Comparison of ENCODE assay signal across 23 cellular contexts in the genomic region with DNA sequence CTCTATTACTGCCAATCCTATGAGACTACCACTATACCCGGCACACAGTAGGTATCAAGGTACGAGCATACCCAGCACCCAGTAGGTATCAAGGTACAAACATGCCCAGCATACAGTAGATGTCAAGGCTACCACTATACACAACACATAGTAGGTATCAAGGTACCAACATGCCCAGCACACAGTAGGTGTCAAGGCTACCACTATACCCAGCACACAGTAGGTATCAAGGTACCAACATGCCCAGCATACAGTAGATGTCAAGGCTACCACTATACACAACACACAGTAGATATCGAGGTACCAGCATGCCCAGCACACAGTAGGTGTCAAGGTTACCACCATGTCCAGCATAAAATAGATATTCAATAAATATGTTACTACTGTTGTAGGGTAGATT.
DNase-seq lines count a peak whose midpoint lies in the region; ATAC-seq, FAIRE-seq and TF ChIP-seq lines count a peak whose summit lies in the region.
"Had no signal": no experiment of that assay in that cellular context is flagged by ENCODE, and none has a peak within 500 bp of the region (broad histone marks: within the 10 kb centered on the region; RNA-seq: fewer than 3 reads in every experiment).

No MANE protein-coding gene starts in this region.

- no peak overlapping the region for H2AFZ ChIP-seq in K562 (ENCODE audit: low read depth, low read length)

- no TSS peak for BruUV-seq in K562 (replicated peaks; lab: Mats Ljungman, UMichigan)

- H4K20me1 ChIP-seq in K562 (replicated peaks; ENCODE audit: control insufficient read depth, insufficient read depth, low read length), result no peaks in the 10 kb centered on the region
- H4K20me1 ChIP-seq: BLaER1 had no signal

- H3K36me3 ChIP-seq in K562 (ENCODE audit: control insufficient read depth, insufficient read depth, low read length), result no peaks in the 10 kb centered on the region
- no peaks in the 10 kb centered on the region for H3K36me3 ChIP-seq in CD8-positive, alpha-beta memory T cell (ENCODE audit: insufficient read depth, low read length)
- H3K36me3 ChIP-seq: BE2C, BLaER1 had no signal

- H3K27ac Mint-ChIP-seq in stimulated activated naive CD8-positive, alpha-beta T cell treated with anti-CD3 and anti-CD28 coated beads, Interleukin-15, amount 100 ng/mL, for 72 hours, result no peak overlapping the region
- H3K27ac Mint-ChIP-seq in CD8-positive, alpha-beta memory T cell, result no peak overlapping the region
- H3K27ac Mint-ChIP-seq: CD14-positive monocyte; CD4-positive, alpha-beta memory T cell; CD4-positive, CD25-positive, alpha-beta regulatory T cell had no signal

- CTCF ChIA-PET in K562 (lab: Yijun Ruan, JAX; ENCODE audit: low intra/inter-chr PET ratio), result no interaction called here
- CTCF ChIA-PET in CD8-positive, alpha-beta memory T cell (lab: Charles Lee), result no interaction called here

- 0% methylated on average over 3 of the region's 3 CpGs for WGBS in K562 (ENCODE audit: insufficient coverage, low coverage, missing lambda C conversion rate)

- no peaks in the 10 kb centered on the region for H3K36me3 Mint-ChIP-seq in CD8-positive, alpha-beta memory T cell
- H3K36me3 Mint-ChIP-seq: CD14-positive monocyte; CD4-positive, alpha-beta memory T cell; CD4-positive, CD25-positive, alpha-beta regulatory T cell had no signal

- no peak for TF ChIP-seq EP300 in K562 (IDR thresholded peaks at IDR 0.05; ENCODE audit: low read length)

- no peak for TF ChIP-seq CTCF in K562 (IDR thresholded peaks at IDR 0.05 in 2 of 3, conservative IDR thresholded peaks at IDR 0.05 in 1 of 3; ENCODE audit: insufficient read depth in 2 of 3, low read depth in 1 of 3, low read length in 3 of 3)

- H3K9me1 ChIP-seq in K562 (ENCODE audit: control insufficient read depth, insufficient read depth, low read length), result no peaks in the 10 kb centered on the region

- H3K4me3 Mint-ChIP-seq in stimulated activated naive CD8-positive, alpha-beta T cell treated with anti-CD3 and anti-CD28 coated beads, Interleukin-15, amount 100 ng/mL, for 72 hours, result no peak overlapping the region
- H3K4me3 Mint-ChIP-seq in CD8-positive, alpha-beta memory T cell, result no peak overlapping the region
- H3K4me3 Mint-ChIP-seq: CD14-positive monocyte; CD4-positive, alpha-beta memory T cell; CD4-positive, CD25-positive, alpha-beta regulatory T cell had no signal

- H3K4me1 Mint-ChIP-seq in stimulated activated naive CD8-positive, alpha-beta T cell treated with anti-CD3 and anti-CD28 coated beads, Interleukin-15, amount 100 ng/mL, for 72 hours, result no peaks in the 10 kb centered on the region
- no peaks in the 10 kb centered on the region for H3K4me1 Mint-ChIP-seq in CD8-positive, alpha-beta memory T cell
- H3K4me1 Mint-ChIP-seq: CD14-positive monocyte; CD4-positive, alpha-beta memory T cell; CD4-positive, CD25-positive, alpha-beta regulatory T cell had no signal

- intact Hi-C loops in K562 (cut with micrococcal nuclease), result no loop called here

- ATAC-seq in stimulated activated naive CD8-positive, alpha-beta T cell treated with anti-CD3 and anti-CD28 coated beads, Interleukin-15, Interleukin-2, amounts not matched to agents 100 U/mL and 50 U/mL, for 24 hours, result peak; percentile 19
- ATAC-seq in stimulated activated naive CD8-positive, alpha-beta T cell treated with anti-CD3 and anti-CD28 coated beads, Interleukin-15, amount 100 ng/mL, for 72 hours, result no peak
- ATAC-seq in K562, result no peak

- no peak for TF ChIP-seq RAD21 in K562 (CRISPR knock-in tag; conservative IDR thresholded peaks at IDR 0.05 in 1 of 2, IDR thresholded peaks at IDR 0.05 in 1 of 2)

- H3K27me3 ChIP-seq in K562 (ENCODE audit: control insufficient read depth in 2 of 2, insufficient read depth in 2 of 2, low read length in 2 of 2), result no peaks in the 10 kb centered on the region
- H3K27me3 ChIP-seq in CD8-positive, alpha-beta memory T cell (ENCODE audit: insufficient read depth, low read length, poor library complexity, severe bottlenecking), result no peaks in the 10 kb centered on the region
- H3K27me3 ChIP-seq: BE2C, BLaER1 had no signal

- H3K79me2 ChIP-seq in K562 (ENCODE audit: control insufficient read depth, insufficient read depth, low read length), result no peaks in the 10 kb centered on the region

- TF ChIP-seq POLR2A in K562 (conservative IDR thresholded peaks at IDR 0.05), result no peak

- in situ Hi-C loops in K562 (cut with MboI), result no loop called here

- no peak overlapping the region for H3K4me2 ChIP-seq in K562 (ENCODE audit: insufficient read depth, low read length)
- H3K4me2 ChIP-seq: BLaER1 had no signal

- H3K27ac ChIP-seq in K562 (ENCODE audit: extremely low read depth, low read depth, low read length), result no peak overlapping the region
- H3K27ac ChIP-seq in CD8-positive, alpha-beta memory T cell (ENCODE audit: low read depth, low read length), result no peak overlapping the region
- H3K27ac ChIP-seq: BLaER1 had no signal

- no peak overlapping the region for H3K4me3 ChIP-seq in K562
- H3K4me3 ChIP-seq in CD8-positive, alpha-beta memory T cell (ENCODE audit: low read length), result no peak overlapping the region
- H3K4me3 ChIP-seq: BLaER1 had no signal

- FAIRE-seq in K562 (lab: Jason Lieb, UNC) (no peak), urothelium cell line (lab: Jason Lieb, UNC) (peak; percentile 82)
- FAIRE-seq: A204.1, D721Med, G401.6, GM12891, GM19239 had no signal

- no peaks in the 10 kb centered on the region for H3K9me3 Mint-ChIP-seq in stimulated activated naive CD8-positive, alpha-beta T cell treated with anti-CD3 and anti-CD28 coated beads, Interleukin-15, amount 100 ng/mL, for 72 hours
- no peaks in the 10 kb centered on the region for H3K9me3 Mint-ChIP-seq in CD8-positive, alpha-beta memory T cell
- H3K9me3 Mint-ChIP-seq: CD4-positive, alpha-beta memory T cell had no signal

- POLR2A ChIA-PET in K562 (lab: Yijun Ruan, JAX), result no interaction called here
- POLR2A ChIA-PET in CD8-positive, alpha-beta memory T cell (lab: Charles Lee), result no interaction called here

- no peaks in the 10 kb centered on the region for H3K4me1 ChIP-seq in K562 (replicated peaks in 1 of 2; ENCODE audit: control insufficient read depth in 2 of 2, insufficient read depth in 2 of 2, low read length in 2 of 2)
- H3K4me1 ChIP-seq in CD8-positive, alpha-beta memory T cell (ENCODE audit: insufficient read depth, low read length), result no peaks in the 10 kb centered on the region
- H3K4me1 ChIP-seq: BE2C, BLaER1, Caco-2 had no signal

- H3K9me3 ChIP-seq in K562 (replicated peaks; ENCODE audit: control insufficient read depth, insufficient read depth, low read depth, low read length), result no peaks in the 10 kb centered on the region
- no peaks in the 10 kb centered on the region for H3K9me3 ChIP-seq in CD8-positive, alpha-beta memory T cell (ENCODE audit: low read length)
- H3K9me3 ChIP-seq: BE2C, BLaER1, Caco-2 had no signal

- no peak overlapping the region for H3K9ac ChIP-seq in K562 (ENCODE audit: insufficient read depth in 1 of 2, low read depth in 2 of 2, low read length in 2 of 2)
- H3K9ac ChIP-seq: BLaER1 had no signal

- peaks cover 11% of the 10 kb centered on the region for H3K27me3 Mint-ChIP-seq in stimulated activated naive CD8-positive, alpha-beta T cell treated with anti-CD3 and anti-CD28 coated beads, Interleukin-15, amount 100 ng/mL, for 72 hours
- H3K27me3 Mint-ChIP-seq in CD8-positive, alpha-beta memory T cell, result peaks cover 5 to 11% of the 10 kb centered on the region in 2 donors
- H3K27me3 Mint-ChIP-seq: CD4-positive, CD25-positive, alpha-beta regulatory T cell had no signal

- no peak for DNase-seq in stimulated activated naive CD8-positive, alpha-beta T cell treated with anti-CD3 and anti-CD28 coated beads, Interleukin-15, Interleukin-2, amounts not matched to agents 100 U/mL and 50 U/mL, for 24 hours
- no peak for DNase-seq in stimulated activated naive CD8-positive, alpha-beta T cell treated with anti-CD3 and anti-CD28 coated beads, Interleukin-15, amount 100 ng/mL, for 72 hours
- no peak for DNase-seq in K562 (ENCODE audit: extremely low read depth in 1 of 4, low spot score in 3 of 4)
- no peak for DNase-seq in urothelium cell line (ENCODE audit: low spot score)
- DNase-seq in stimulated activated CD4-positive, alpha-beta T cell treated with anti-CD3 and anti-CD28 coated beads, Interleukin-4, amount 100 ng/mL, for 24 hours, result no peak
- no peak for DNase-seq in CD8-positive, alpha-beta memory T cell
- DNase-seq: 8988T; ACHN; BE2C; C1 segment of cervical spinal cord; Caco-2; Calu3; CD4-positive, alpha-beta memory T cell; CD4-positive, CD25-positive, alpha-beta regulatory T cell; DMS79 treated with DMSO at 0.1 percent for 48 hours; GF-D8 had no signal

TF ChIP-seq in K562, 482 proteins besides CTCF, POLR2A, EP300 and RAD21:
- TF ChIP-seq, protein P1, sequence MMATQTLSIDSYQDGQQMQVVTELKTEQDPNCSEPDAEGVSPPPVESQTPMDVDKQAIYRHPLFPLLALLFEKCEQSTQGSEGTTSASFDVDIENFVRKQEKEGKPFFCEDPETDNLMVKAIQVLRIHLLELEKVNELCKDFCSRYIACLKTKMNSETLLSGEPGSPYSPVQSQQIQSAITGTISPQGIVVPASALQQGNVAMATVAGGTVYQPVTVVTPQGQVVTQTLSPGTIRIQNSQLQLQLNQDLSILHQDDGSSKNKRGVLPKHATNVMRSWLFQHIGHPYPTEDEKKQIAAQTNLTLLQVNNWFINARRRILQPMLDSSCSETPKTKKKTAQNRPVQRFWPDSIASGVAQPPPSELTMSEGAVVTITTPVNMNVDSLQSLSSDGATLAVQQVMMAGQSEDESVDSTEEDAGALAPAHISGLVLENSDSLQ (IDR thresholded peaks at IDR 0.05), result no peak
- peak; percentile 94 for TF ChIP-seq ZKSCAN1 (IDR thresholded peaks at IDR 0.05; ENCODE audit: low read depth, low read length)
